ENCODE assay signal across 1 cellular context in genomic region chr9:70415041-70415440, GRCh38.
TF ChIP-seq lines count a peak whose summit lies in the region.

No MANE protein-coding gene starts in this region.

TF ChIP-seq in K562, 482 proteins besides CTCF, POLR2A, EP300 and RAD21 (continued from another document):
- TF ChIP-seq ASH1L (IDR thresholded peaks at IDR 0.05; ENCODE audit: borderline replicate concordance, low read depth, partially characterized antibody) (no peak), ELK1 (CRISPR knock-in tag; IDR thresholded peaks at IDR 0.05) (no peak), SREBF2 (CRISPR knock-in tag; IDR thresholded peaks at IDR 0.05) (no peak)
- TF ChIP-seq, protein P1, sequence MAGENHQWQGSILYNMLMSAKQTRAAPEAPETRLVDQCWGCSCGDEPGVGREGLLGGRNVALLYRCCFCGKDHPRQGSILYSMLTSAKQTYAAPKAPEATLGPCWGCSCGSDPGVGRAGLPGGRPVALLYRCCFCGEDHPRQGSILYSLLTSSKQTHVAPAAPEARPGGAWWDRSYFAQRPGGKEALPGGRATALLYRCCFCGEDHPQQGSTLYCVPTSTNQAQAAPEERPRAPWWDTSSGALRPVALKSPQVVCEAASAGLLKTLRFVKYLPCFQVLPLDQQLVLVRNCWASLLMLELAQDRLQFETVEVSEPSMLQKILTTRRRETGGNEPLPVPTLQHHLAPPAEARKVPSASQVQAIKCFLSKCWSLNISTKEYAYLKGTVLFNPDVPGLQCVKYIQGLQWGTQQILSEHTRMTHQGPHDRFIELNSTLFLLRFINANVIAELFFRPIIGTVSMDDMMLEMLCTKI (IDR thresholded peaks at IDR 0.05; ENCODE audit: partially characterized antibody), result no peak
